Comparison of ENCODE assay signal across 13 cellular contexts in genomic region chr9:114721491-114722362, GRCh38. TPM values are rescaled to one million over a fixed set of nuclear protein-coding genes. Genes with fewer than 3 reads are reported as not detected.
DNase-seq lines count a peak whose midpoint lies in the region; ATAC-seq and TF ChIP-seq lines count a peak whose summit lies in the region.
"Had no signal": no experiment of that assay in that cellular context is flagged by ENCODE, and none has a peak within 500 bp of the region (broad histone marks: within the 10 kb centered on the region; RNA-seq: fewer than 3 reads in every experiment).

No MANE protein-coding gene starts in this region.

- H3K4me1 Mint-ChIP-seq in activated naive CD4-positive, alpha-beta T cell treated with anti-CD3 and anti-CD28 coated beads, Interleukin-2, amount 10 ng/mL, durations not matched to agents 7 days and 5 days: peaks cover 77% of the 10 kb centered on the region
- H3K4me1 Mint-ChIP-seq in activated naive CD4-positive, alpha-beta T cell treated with anti-CD3 and anti-CD28 coated beads for 36 hours (ENCODE audit: low read depth): peaks cover 48% of the 10 kb centered on the region
- H3K4me1 Mint-ChIP-seq in type B pancreatic cell (ENCODE audit: unreplicated experiment): peaks cover 10% of the 10 kb centered on the region

- CTCF ChIA-PET in activated naive CD4-positive, alpha-beta T cell treated with anti-CD3 and anti-CD28 coated beads, Interleukin-2, amount 10 ng/mL, durations not matched to agents 7 days and 5 days (lab: Charles Lee): interaction anchor here (1.4 to 1.8 kb wide), 3 partner anchors 11 to 31 kb away, joined by 3 to 8 read pairs (median 5); no protein-coding TSS in a partner anchor
- CTCF ChIA-PET in activated naive CD4-positive, alpha-beta T cell treated with anti-CD3 and anti-CD28 coated beads for 36 hours (lab: Charles Lee): interaction anchor here (1.2 to 2.2 kb wide), 3 partner anchors 15 to 40 kb away, joined by 3 to 8 read pairs (median 3); no protein-coding TSS in a partner anchor

- intact Hi-C loops in activated naive CD4-positive, alpha-beta T cell treated with anti-CD3 and anti-CD28 coated beads for 36 hours (cut with micrococcal nuclease): no loop called here
- intact Hi-C loops in thyroid gland (cut with DNase I): no loop called here

- no peak for ATAC-seq in HG03460 (IDR thresholded peaks at IDR 0.05; ENCODE audit: unreplicated experiment)
- ATAC-seq: left cardiac atrium had no signal

- H3K36me3 ChIP-seq in thyroid gland: no peaks in the 10 kb centered on the region
- H3K36me3 ChIP-seq: BLaER1 had no signal

- H3K9me3 ChIP-seq in thyroid gland: no peaks in the 10 kb centered on the region

- H3K36me3 Mint-ChIP-seq in activated naive CD4-positive, alpha-beta T cell treated with anti-CD3 and anti-CD28 coated beads, Interleukin-2, amount 10 ng/mL, durations not matched to agents 7 days and 5 days: peaks cover 39% of the 10 kb centered on the region
- peaks cover 7% of the 10 kb centered on the region for H3K36me3 Mint-ChIP-seq in activated naive CD4-positive, alpha-beta T cell treated with anti-CD3 and anti-CD28 coated beads for 36 hours (ENCODE audit: low read depth)
- peaks cover 7% of the 10 kb centered on the region for H3K36me3 Mint-ChIP-seq in type B pancreatic cell

- no peak overlapping the region for H3K4me3 Mint-ChIP-seq in activated naive CD4-positive, alpha-beta T cell treated with anti-CD3 and anti-CD28 coated beads, Interleukin-2, amount 10 ng/mL, durations not matched to agents 7 days and 5 days
- H3K4me3 Mint-ChIP-seq in activated naive CD4-positive, alpha-beta T cell treated with anti-CD3 and anti-CD28 coated beads for 36 hours: no peak overlapping the region
- H3K4me3 Mint-ChIP-seq in type B pancreatic cell: peak overlapping the region; percentile 68

- no peak for DNase-seq in activated naive CD4-positive, alpha-beta T cell treated with anti-CD3 and anti-CD28 coated beads, Interleukin-2, amount 10 ng/mL, durations not matched to agents 7 days and 5 days
- no peak for DNase-seq in activated naive CD4-positive, alpha-beta T cell treated with anti-CD3 and anti-CD28 coated beads for 36 hours
- peak; percentile 96 for DNase-seq in NCI-H69 (lab: John Stamatoyannopoulos, UW)
- peak; percentile 96 for DNase-seq in epithelial cell of esophagus (ENCODE audit: low read depth)
- DNase-seq in type B pancreatic cell (ENCODE audit: extremely low spot score, unreplicated experiment): no peak
- no peak for DNase-seq in hypothalamus (lab: John Stamatoyannopoulos, UW)
- no peak for DNase-seq in thyroid gland
- DNase-seq: anterior cingulate cortex, left cardiac atrium had no signal

- H3K9me3 Mint-ChIP-seq in activated naive CD4-positive, alpha-beta T cell treated with anti-CD3 and anti-CD28 coated beads, Interleukin-2, amount 10 ng/mL, durations not matched to agents 7 days and 5 days: peaks cover 27% of the 10 kb centered on the region
- H3K9me3 Mint-ChIP-seq in activated naive CD4-positive, alpha-beta T cell treated with anti-CD3 and anti-CD28 coated beads for 36 hours: peaks cover 4% of the 10 kb centered on the region
- peaks cover 14% of the 10 kb centered on the region for H3K9me3 Mint-ChIP-seq in type B pancreatic cell

- no peaks in the 10 kb centered on the region for H3K27me3 ChIP-seq in thyroid gland
- H3K27me3 ChIP-seq: BLaER1 had no signal

- no peak overlapping the region for H3K4me3 ChIP-seq in epithelial cell of esophagus (ENCODE audit: low read length)
- no peak overlapping the region for H3K4me3 ChIP-seq in thyroid gland (replicated peaks in 1 of 3)
- H3K4me3 ChIP-seq: BLaER1 had no signal

- no peak for TF ChIP-seq POLR2A in thyroid gland (IDR thresholded peaks at IDR 0.05)

- peaks cover 4% of the 10 kb centered on the region for H3K27me3 Mint-ChIP-seq in activated naive CD4-positive, alpha-beta T cell treated with anti-CD3 and anti-CD28 coated beads, Interleukin-2, amount 10 ng/mL, durations not matched to agents 7 days and 5 days
- peaks cover 5% of the 10 kb centered on the region for H3K27me3 Mint-ChIP-seq in activated naive CD4-positive, alpha-beta T cell treated with anti-CD3 and anti-CD28 coated beads for 36 hours (ENCODE audit: low read depth)
- peaks cover 17% of the 10 kb centered on the region for H3K27me3 Mint-ChIP-seq in type B pancreatic cell

- H3K27ac Mint-ChIP-seq in activated naive CD4-positive, alpha-beta T cell treated with anti-CD3 and anti-CD28 coated beads, Interleukin-2, amount 10 ng/mL, durations not matched to agents 7 days and 5 days: peak overlapping the region; percentile 86
- no peak overlapping the region for H3K27ac Mint-ChIP-seq in activated naive CD4-positive, alpha-beta T cell treated with anti-CD3 and anti-CD28 coated beads for 36 hours
- peak overlapping the region; percentile 72 for H3K27ac Mint-ChIP-seq in type B pancreatic cell
- H3K27ac Mint-ChIP-seq: progenitor cell of endocrine pancreas had no signal

- H3K27ac ChIP-seq in thyroid gland: no peak overlapping the region
- H3K27ac ChIP-seq: BLaER1 had no signal

- WGBS in thyroid gland, 2 donors: 66 to 68% methylated on average over 14 of the region's 14 CpGs

- no peaks in the 10 kb centered on the region for H3K4me1 ChIP-seq in thyroid gland

- TF ChIP-seq CTCF in epithelial cell of esophagus (IDR thresholded peaks at IDR 0.05; ENCODE audit: insufficient read depth, low read depth, low read length, missing control alignments) (peak; percentile 9), type B pancreatic cell (conservative IDR thresholded peaks at IDR 0.05) (no peak), thyroid gland (IDR thresholded peaks at IDR 0.05) (no peak)

RNA-seq across cellular contexts. Expression of gene TEX48, which starts 39.7 kb away (rescaled TPM):
- total RNA-seq in activated naive CD4-positive, alpha-beta T cell treated with anti-CD3 and anti-CD28 coated beads for 36 hours: not detected
- not detected in 2 replicates for total RNA-seq in type B pancreatic cell (ENCODE audit: low replicate concordance)
- not detected for total RNA-seq in thyroid gland
- total RNA-seq: left cardiac atrium, progenitor cell of endocrine pancreas, RPMI7951 had no signal

Comparison
In these comparisons a context has a peak if more than half of its experiments do, and no peak if none do; other contexts are left out.
1. DNase-seq: peak in NCI-H69 (single experiment) and epithelial cell of esophagus (single experiment); none in activated naive CD4-positive, alpha-beta T cell treated with anti-CD3 and anti-CD28 coated beads, Interleukin-2, amount 10 ng/mL, durations not matched to agents 7 days and 5 days (single experiment), activated naive CD4-positive, alpha-beta T cell treated with anti-CD3 and anti-CD28 coated beads for 36 hours (single experiment), type B pancreatic cell (single experiment), hypothalamus (0 of 51) and thyroid gland (0 of 2).